Comparison of ENCODE assay signal across 8 cellular contexts in the genomic region with DNA sequence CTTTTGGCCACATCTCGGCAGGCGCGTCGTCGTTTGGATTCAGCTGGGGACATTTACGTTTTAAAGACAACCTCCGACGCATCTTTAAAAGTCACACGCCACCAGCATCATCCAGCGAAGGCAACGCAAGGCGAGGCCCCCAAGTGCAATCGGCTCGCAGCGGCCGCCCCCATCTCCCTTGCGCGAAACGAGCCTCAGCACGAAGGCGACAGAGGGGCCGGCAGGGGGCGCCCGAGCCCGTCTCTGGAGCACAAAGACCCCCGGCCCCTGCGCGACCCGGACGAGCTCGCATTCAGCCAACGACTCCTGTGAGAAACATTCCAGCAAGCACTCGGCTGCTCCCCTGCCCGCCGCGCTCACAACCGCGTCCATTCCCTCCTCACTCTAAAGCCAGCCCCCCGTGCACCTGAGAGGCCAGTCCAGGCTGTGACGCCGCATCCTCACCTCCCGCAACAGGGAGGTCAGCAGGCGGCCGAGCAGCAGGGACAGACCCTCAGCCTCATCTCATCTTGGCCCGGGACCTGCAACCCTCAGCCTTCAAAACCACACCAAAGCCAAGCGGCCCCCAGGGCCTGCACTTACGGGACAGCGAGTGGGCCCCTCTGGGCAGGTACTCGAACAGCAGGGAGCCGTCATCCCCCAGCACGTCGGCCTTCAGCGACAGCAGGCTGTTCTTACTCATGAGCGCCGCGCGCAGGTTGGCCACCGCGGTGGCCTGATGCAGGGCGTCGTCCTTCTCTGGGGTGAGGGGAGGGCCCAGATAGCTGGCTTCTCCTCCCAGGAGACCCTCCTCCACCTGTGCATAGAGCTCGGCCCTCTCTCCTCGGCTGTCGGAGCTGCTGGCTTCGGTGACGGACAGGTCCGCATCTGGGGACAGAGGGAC. TPM values are rescaled to one million over a fixed set of nuclear protein-coding genes. Genes with fewer than 3 reads are reported as not detected.
DNase-seq lines count a peak whose midpoint lies in the region; ATAC-seq, FAIRE-seq and TF ChIP-seq lines count a peak whose summit lies in the region.

No MANE protein-coding gene starts in this region.

- TF ChIP-seq CTCF in bronchial epithelial cell (IDR thresholded peaks at IDR 0.05; ENCODE audit: insufficient read depth, low read length, severe bottlenecking) (peak; percentile 73), keratinocyte (optimal IDR thresholded peaks at IDR 0.05 in 1 of 3, IDR thresholded peaks at IDR 0.05 in 1 of 3, conservative IDR thresholded peaks at IDR 0.05 in 1 of 3; ENCODE audit: extremely low read depth in 1 of 3, insufficient read depth in 2 of 3, low read length in 3 of 3) (peak; percentile 25 to 65 (median 43))

- no peak overlapping the region for H3K4me2 ChIP-seq in Karpas-422 (ENCODE audit: low read depth, low read length, poor library complexity, severe bottlenecking)
- no peak overlapping the region for H3K4me2 ChIP-seq in keratinocyte (ENCODE audit: control insufficient read depth, extremely low read depth, insufficient read depth, low read depth, low read length)

- DNase-seq in AG08395 (ENCODE audit: low spot score), result peak; percentile 45
- peak; percentile 57 for DNase-seq in Karpas-422
- DNase-seq in bronchial epithelial cell (ENCODE audit: low read depth), result no peak
- no peak for DNase-seq in keratinocyte (ENCODE audit: low read depth, low spot score)
- DNase-seq in superior temporal gyrus (ENCODE audit: extremely low spot score), result peak; percentile 51
- no peak for DNase-seq in NCI-H1048 (lab: John Stamatoyannopoulos, UW)

- H3K27me3 ChIP-seq in Karpas-422 (ENCODE audit: low read length) (no peaks in the 10 kb centered on the region), bronchial epithelial cell (ENCODE audit: control insufficient read depth, insufficient read depth, low read length) (peaks cover 6% of the 10 kb centered on the region), keratinocyte (ENCODE audit: control insufficient read depth, extremely low read depth, insufficient read depth, low read length) (peaks cover 10% of the 10 kb centered on the region)

- H3K27ac ChIP-seq in Karpas-422 (ENCODE audit: low read length) (no peak overlapping the region), keratinocyte (ENCODE audit: control insufficient read depth, insufficient read depth, low read length) (no peak overlapping the region)

- ATAC-seq in GM21737 (IDR thresholded peaks at IDR 0.05; ENCODE audit: unreplicated experiment) (no peak), HG02678 (IDR thresholded peaks at IDR 0.05; ENCODE audit: unreplicated experiment) (no peak)

- H4K20me1 ChIP-seq in Karpas-422 (ENCODE audit: insufficient read depth, low read depth, low read length), result no peaks in the 10 kb centered on the region
- no peaks in the 10 kb centered on the region for H4K20me1 ChIP-seq in keratinocyte (ENCODE audit: control insufficient read depth, extremely low read depth, insufficient read depth, low read length)

- H3K9me2 ChIP-seq in Karpas-422 (replicated peaks; ENCODE audit: insufficient read depth, low read length), result no peaks in the 10 kb centered on the region

- no peaks in the 10 kb centered on the region for H3K36me3 ChIP-seq in Karpas-422 (ENCODE audit: insufficient read depth, low read length)
- H3K36me3 ChIP-seq in bronchial epithelial cell (ENCODE audit: control insufficient read depth, insufficient read depth, low read length), result no peaks in the 10 kb centered on the region
- H3K36me3 ChIP-seq in keratinocyte (ENCODE audit: control insufficient read depth in 2 of 2, extremely low read depth in 1 of 2, insufficient read depth in 2 of 2, low read length in 2 of 2), result no peaks in the 10 kb centered on the region

- H3K9me1 ChIP-seq in keratinocyte (ENCODE audit: control insufficient read depth, extremely low read depth, insufficient read depth, low read length), result no peaks in the 10 kb centered on the region

- no peak overlapping the region for H3K9ac ChIP-seq in Karpas-422 (ENCODE audit: low read length)
- H3K9ac ChIP-seq in keratinocyte (ENCODE audit: control insufficient read depth, extremely low read depth, insufficient read depth, low read length), result no peak overlapping the region

- no peak overlapping the region for H2AFZ ChIP-seq in Karpas-422 (ENCODE audit: low read length)
- H2AFZ ChIP-seq in keratinocyte (ENCODE audit: control insufficient read depth, low read length), result no peak overlapping the region

- dilution Hi-C loops in keratinocyte (cut with MboI; ENCODE audit: extremely low pct_ligation_motif_present, low sequenced_read_pairs), result no loop called here

- H3K4me3 ChIP-seq in Karpas-422 (ENCODE audit: low read length), result no peak overlapping the region
- H3K4me3 ChIP-seq in bronchial epithelial cell (ENCODE audit: low read depth, low read length), result no peak overlapping the region
- no peak overlapping the region for H3K4me3 ChIP-seq in keratinocyte (ENCODE audit: control insufficient read depth in 2 of 3, extremely low read depth in 1 of 3, insufficient read depth in 2 of 3, low read depth in 1 of 3, low read length in 3 of 3)

- no peaks in the 10 kb centered on the region for H3K79me2 ChIP-seq in Karpas-422 (ENCODE audit: low read length)
- no peaks in the 10 kb centered on the region for H3K79me2 ChIP-seq in keratinocyte (ENCODE audit: control insufficient read depth, insufficient read depth, low read length)

- H3K4me1 ChIP-seq in Karpas-422 (ENCODE audit: low read length), result no peaks in the 10 kb centered on the region
- H3K4me1 ChIP-seq in keratinocyte (ENCODE audit: control insufficient read depth, extremely low read depth, insufficient read depth, low read length), result peaks cover 7% of the 10 kb centered on the region

- H3K9me3 ChIP-seq in Karpas-422 (ENCODE audit: low read length), result no peaks in the 10 kb centered on the region
- H3K9me3 ChIP-seq in keratinocyte (ENCODE audit: control insufficient read depth, low read depth, low read length), result no peaks in the 10 kb centered on the region

- no peak for FAIRE-seq in bronchial epithelial cell (lab: Jason Lieb, UNC)
- FAIRE-seq in keratinocyte (lab: Jason Lieb, UNC), result no peak

RNA-seq across cellular contexts. Expression of a gene that starts 35.8 kb away (rescaled TPM):
- total RNA-seq in Karpas-422 (2014; rRNA removed; shearing (Covaris generic); ENCODE audit: low replicate concordance), result 18.6 and 37.9 TPM in 2 replicates
- 14.0 and 21.8 TPM in 2 replicates for total RNA-seq in bronchial epithelial cell
- polyA plus RNA-seq in keratinocyte, result 18.3 to 33.6 TPM (median 23.5 TPM) in 3 replicates
- polyA plus RNA-seq in keratinocyte (2011; ENCODE audit: low read depth), result 11.9 TPM
- polyA plus RNA-seq in keratinocyte (2011; cell fraction: cytosol; rRNA removed), result 8.2 and 30.1 TPM in 2 replicates
- 26.1 and 47.7 TPM in 2 replicates for polyA plus RNA-seq in keratinocyte (2011; cell fraction: nucleus; rRNA removed)
- polyA plus RNA-seq in keratinocyte (2012; ENCODE audit: low replicate concordance), result 19.5 and 45.1 TPM in 2 replicates
- 5.2 to 19.3 TPM (median 8.9 TPM) in 3 replicates for polyA minus RNA-seq in keratinocyte
- 47.8 TPM for polyA minus RNA-seq in keratinocyte (2011; cell fraction: cytosol; rRNA and poly(A)+ RNA removed)
- 9.2 and 15.1 TPM in 2 replicates for polyA minus RNA-seq in keratinocyte (2011; cell fraction: nucleus; rRNA and poly(A)+ RNA removed)

RNA-seq across cellular contexts. Expression of a gene that starts 38.9 kb away (rescaled TPM):
- 3.4 and 9.8 TPM in 2 replicates for total RNA-seq in Karpas-422 (2014; rRNA removed; shearing (Covaris generic); ENCODE audit: low replicate concordance)
- 0.53 and 2.0 TPM in 2 replicates for total RNA-seq in bronchial epithelial cell
- 0.60 to 3.5 TPM (median 0.75 TPM) in 3 replicates for polyA plus RNA-seq in keratinocyte
- polyA plus RNA-seq in keratinocyte (2011; ENCODE audit: low read depth), result 0.29 TPM
- 0.13 and 1.2 TPM in 2 replicates for polyA plus RNA-seq in keratinocyte (2011; cell fraction: cytosol; rRNA removed)
- 9.4 and 13.5 TPM in 2 replicates for polyA plus RNA-seq in keratinocyte (2011; cell fraction: nucleus; rRNA removed)
- 1.5 TPM in 2 replicates for polyA plus RNA-seq in keratinocyte (2012; ENCODE audit: low replicate concordance)
- polyA minus RNA-seq in keratinocyte, result 0.45 to 0.59 TPM (median 0.52 TPM) in 3 replicates
- polyA minus RNA-seq in keratinocyte (2011; cell fraction: cytosol; rRNA and poly(A)+ RNA removed), result not detected
- polyA minus RNA-seq in keratinocyte (2011; cell fraction: nucleus; rRNA and poly(A)+ RNA removed), result 3.3 and 6.1 TPM in 2 replicates

RNA-seq across cellular contexts. Expression of a gene that starts 55.7 kb away (rescaled TPM):
- total RNA-seq in Karpas-422 (2014; rRNA removed; shearing (Covaris generic); ENCODE audit: low replicate concordance), result 0.18 TPM in 1 of 2 replicates, not detected in the other
- 0.53 and 2.0 TPM in 2 replicates for total RNA-seq in bronchial epithelial cell
- 0.12 to 0.18 TPM (median 0.13 TPM) in 3 replicates for polyA plus RNA-seq in keratinocyte
- 0.29 TPM for polyA plus RNA-seq in keratinocyte (2011; ENCODE audit: low read depth)
- 0.06 and 0.16 TPM in 2 replicates for polyA plus RNA-seq in keratinocyte (2011; cell fraction: cytosol; rRNA removed)
- polyA plus RNA-seq in keratinocyte (2011; cell fraction: nucleus; rRNA removed), result 0.24 and 0.40 TPM in 2 replicates
- polyA plus RNA-seq in keratinocyte (2012; ENCODE audit: low replicate concordance), result 0.38 and 0.73 TPM in 2 replicates
- 0.46 to 1.4 TPM (median 0.56 TPM) in 3 replicates for polyA minus RNA-seq in keratinocyte
- 3.3 TPM for polyA minus RNA-seq in keratinocyte (2011; cell fraction: cytosol; rRNA and poly(A)+ RNA removed)
- 0.62 and 0.84 TPM in 2 replicates for polyA minus RNA-seq in keratinocyte (2011; cell fraction: nucleus; rRNA and poly(A)+ RNA removed)

Comparison
In these comparisons a context has a peak if more than half of its experiments do, and no peak if none do; other contexts are left out.
1. DNase-seq: peak in AG08395 (single experiment), Karpas-422 (single experiment) and superior temporal gyrus (single experiment); none in bronchial epithelial cell (single experiment), keratinocyte (single experiment) and NCI-H1048 (single experiment).